Comparison of ENCODE assay signal across 23 cellular contexts in the genomic region with DNA sequence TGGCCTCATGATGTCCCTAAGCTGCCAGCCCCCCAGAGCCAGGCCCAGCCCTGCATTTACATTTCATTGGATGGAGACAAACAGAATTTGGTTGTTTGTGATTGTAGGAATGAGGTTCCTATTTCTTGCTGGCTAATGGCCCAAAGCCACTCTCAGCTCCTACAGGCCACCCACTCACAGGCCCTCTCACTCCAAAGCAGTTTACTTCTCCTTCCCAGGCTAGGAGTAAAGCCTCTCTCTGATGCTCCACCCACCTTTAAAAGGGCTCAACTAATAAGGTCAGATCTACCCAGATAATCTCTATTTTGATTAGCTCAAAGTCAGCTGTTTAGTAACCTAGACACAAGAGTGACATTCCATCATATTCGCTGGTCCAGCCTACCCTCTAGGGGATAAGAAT. TPM values are rescaled to one million over a fixed set of nuclear protein-coding genes. Genes with fewer than 3 reads are reported as not detected.
"Had no signal": no experiment of that assay in that cellular context is flagged by ENCODE, and none has a peak within 500 bp of the region (broad histone marks: within the 10 kb centered on the region; RNA-seq: fewer than 3 reads in every experiment).

No MANE protein-coding gene starts in this region.

- H3K4me3 ChIP-seq: cardiac muscle cell, gastrocnemius medialis, tibial artery, uterus had no signal

- H3K9me3 ChIP-seq: gastrocnemius medialis, tibial artery, uterus had no signal

- H3K27ac ChIP-seq: cardiac muscle cell, gastrocnemius medialis, tibial artery, uterus, WERI-Rb-1 had no signal

- H3K4me1 ChIP-seq: gastrocnemius medialis, tibial artery, uterus had no signal

- DNase-seq: activated CD4-positive, alpha-beta T cell treated with anti-CD3 and anti-CD28 coated beads for 1 hour; activated CD4-positive, alpha-beta T cell treated with anti-CD3 and anti-CD28 coated beads, Interleukin-2, amount 50 U/mL, for 48 hours; amniotic stem cell; gastrocnemius medialis; head of caudate nucleus; left ventricle myocardium superior; occipital lobe; posterior cingulate gyrus; retina; stimulated activated CD4-positive, alpha-beta T cell treated with anti-CD3 and anti-CD28 coated beads, Interleukin-2, amount 100 ng/mL, for 24 hours; stimulated activated naive CD4-positive, alpha-beta T cell treated with Interleukin-2 at 50 U/mL for 16 hours; T-helper 2 cell; tibial artery; uterus; WERI-Rb-1 had no signal

- H3K27me3 ChIP-seq: cardiac muscle cell, gastrocnemius medialis, tibial artery, uterus had no signal

- H3K4me3 Mint-ChIP-seq: activated naive CD8-positive, alpha-beta T cell had no signal

- H3K27ac Mint-ChIP-seq: activated naive CD8-positive, alpha-beta T cell had no signal

- H3K36me3 ChIP-seq: cardiac muscle cell, gastrocnemius medialis, uterus, WERI-Rb-1 had no signal

- H3K27me3 Mint-ChIP-seq: activated naive CD8-positive, alpha-beta T cell had no signal

- ATAC-seq: gastrocnemius medialis, left ventricle myocardium superior had no signal

RNA-seq across cellular contexts. Expression of gene CUZD1, which starts 11.2 kb away (rescaled TPM):
- polyA plus RNA-seq: cardiac muscle cell, neural cell had no signal

RNA-seq across cellular contexts. Expression of gene FAM24B, which starts 22.5 kb away (rescaled TPM):
- total RNA-seq: gastrocnemius medialis had no signal
- polyA plus RNA-seq: cardiac muscle cell had no signal

RNA-seq across cellular contexts. Expression of gene FAM24A, which starts 53.5 kb away (rescaled TPM):
- total RNA-seq: cardiac muscle cell, dermis microvascular lymphatic vessel endothelial cell, gastrocnemius medialis, kidney epithelial cell, left ventricle myocardium superior, mononuclear cell, occipital lobe, skeletal muscle tissue, subcutaneous adipose tissue, uterus had no signal
- polyA plus RNA-seq: cardiac muscle cell, neural cell had no signal
